8 cellular contexts compared by ENCODE assay signal in the genomic region with DNA sequence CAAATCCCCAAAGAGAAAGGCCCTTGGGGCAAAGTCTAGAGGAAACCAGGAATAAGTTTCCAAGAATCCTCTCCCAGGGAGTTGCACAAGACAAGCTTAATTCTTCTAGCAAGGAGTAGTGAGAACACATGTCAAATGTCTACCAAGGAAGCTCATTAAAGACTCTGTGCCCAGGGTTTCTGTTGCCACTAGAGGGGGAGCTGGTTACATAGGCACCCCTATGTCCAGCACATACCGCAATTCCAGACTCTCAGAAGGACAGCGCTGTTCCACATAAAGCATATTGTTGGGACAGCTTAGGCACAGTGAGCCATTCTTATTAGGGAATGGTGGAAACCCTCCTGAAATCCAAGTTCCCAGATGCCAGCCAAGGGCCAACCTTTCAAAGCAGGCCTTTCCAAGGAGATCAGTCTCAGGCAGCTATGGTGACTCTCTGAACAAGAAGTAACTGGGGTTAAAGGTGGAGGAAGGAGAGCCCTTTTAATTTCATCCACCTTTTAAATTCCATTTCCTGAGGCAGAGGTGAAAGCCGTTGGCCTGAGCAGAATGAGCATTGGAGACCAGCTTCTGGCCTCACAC.
DNase-seq lines count a peak whose midpoint lies in the region; ATAC-seq and TF ChIP-seq lines count a peak whose summit lies in the region.

No MANE protein-coding gene starts in this region.

- H4K20me1 ChIP-seq in MM.1S (ENCODE audit: insufficient read depth, low read length): no peaks in the 10 kb centered on the region

- in situ Hi-C loops in T47D (cut with HindIII; ENCODE audit: low pct_unique_long_range_greater_than_20kb, low sequenced_read_pairs): no loop called here

- no peaks in the 10 kb centered on the region for H3K27me3 ChIP-seq in MM.1S (replicated peaks; ENCODE audit: insufficient read depth, low read length)
- no peaks in the 10 kb centered on the region for H3K27me3 ChIP-seq in left lung

- H3K27ac ChIP-seq in MM.1S (ENCODE audit: low read length) (no peak overlapping the region), left lung (no peak overlapping the region)

- no peak overlapping the region for H3K9ac ChIP-seq in MM.1S (ENCODE audit: low read length)

- no peaks in the 10 kb centered on the region for H3K27me3 Mint-ChIP-seq in activated naive CD8-positive, alpha-beta T cell treated with anti-CD3 and anti-CD28 coated beads, Interleukin-2, amount 50 U/mL, for 24 hours
- H3K27me3 Mint-ChIP-seq in effector memory CD8-positive, alpha-beta T cell: peaks cover 3 to 22% of the 10 kb centered on the region in 2 donors

- no peak overlapping the region for H3K27ac Mint-ChIP-seq in activated naive CD8-positive, alpha-beta T cell treated with anti-CD3 and anti-CD28 coated beads, Interleukin-2, amount 50 U/mL, for 24 hours
- H3K27ac Mint-ChIP-seq in effector memory CD8-positive, alpha-beta T cell: no peak overlapping the region

- no peak overlapping the region for H3K4me2 ChIP-seq in MM.1S (ENCODE audit: low read depth, low read length)

- H3K4me3 ChIP-seq in MM.1S (ENCODE audit: low read length) (no peak overlapping the region), left lung (no peak overlapping the region)

- ATAC-seq in left lung: peak; percentile 44
- no peak for ATAC-seq in activated naive CD8-positive, alpha-beta T cell treated with anti-CD3 and anti-CD28 coated beads, Interleukin-2, amount 50 U/mL, for 24 hours
- ATAC-seq in GM18502 (IDR thresholded peaks at IDR 0.05; ENCODE audit: poor library complexity, unreplicated experiment): no peak
- no peak for ATAC-seq in effector memory CD8-positive, alpha-beta T cell (replicated peaks)

- intact Hi-C loops in left lung (cut with DNase I): no loop called here

- peaks cover 2% of the 10 kb centered on the region for H3K36me3 Mint-ChIP-seq in activated naive CD8-positive, alpha-beta T cell treated with anti-CD3 and anti-CD28 coated beads, Interleukin-2, amount 50 U/mL, for 24 hours (ENCODE audit: low read depth)
- H3K36me3 Mint-ChIP-seq in effector memory CD8-positive, alpha-beta T cell (ENCODE audit: insufficient read depth): no peaks in the 10 kb centered on the region

- DNase-seq in DMS114 treated with DMSO at 0.1 percent for 48 hours (lab: John Stamatoyannopoulos, UW; ENCODE audit: unreplicated experiment): peak; percentile 53
- no peak for DNase-seq in MM.1S
- DNase-seq in T47D (ENCODE audit: low read depth in 1 of 2, low spot score in 1 of 2): peak; percentile 48 to 77
- no peak for DNase-seq in left lung
- no peak for DNase-seq in activated naive CD8-positive, alpha-beta T cell treated with anti-CD3 and anti-CD28 coated beads, Interleukin-2, amount 50 U/mL, for 24 hours
- no peak for DNase-seq in kidney glomerular epithelial cell (lab: John Stamatoyannopoulos, UW)
- no peak for DNase-seq in effector memory CD8-positive, alpha-beta T cell

- H3K9me3 ChIP-seq in MM.1S (replicated peaks; ENCODE audit: insufficient read depth, low read length): no peaks in the 10 kb centered on the region
- H3K9me3 ChIP-seq in left lung: no peaks in the 10 kb centered on the region

- no peaks in the 10 kb centered on the region for H3K79me2 ChIP-seq in MM.1S (ENCODE audit: low read length)

- no peaks in the 10 kb centered on the region for H3K9me2 ChIP-seq in MM.1S (replicated peaks; ENCODE audit: insufficient read depth, low read length)

- no peaks in the 10 kb centered on the region for H3K4me1 ChIP-seq in MM.1S (ENCODE audit: low read length)
- H3K4me1 ChIP-seq in left lung: no peaks in the 10 kb centered on the region

- H3K4me1 Mint-ChIP-seq in activated naive CD8-positive, alpha-beta T cell treated with anti-CD3 and anti-CD28 coated beads, Interleukin-2, amount 50 U/mL, for 24 hours: peaks cover 11% of the 10 kb centered on the region
- no peaks in the 10 kb centered on the region for H3K4me1 Mint-ChIP-seq in effector memory CD8-positive, alpha-beta T cell (ENCODE audit: low read depth in 2 of 2)

- no peak overlapping the region for H3K4me3 Mint-ChIP-seq in activated naive CD8-positive, alpha-beta T cell treated with anti-CD3 and anti-CD28 coated beads, Interleukin-2, amount 50 U/mL, for 24 hours
- H3K4me3 Mint-ChIP-seq in effector memory CD8-positive, alpha-beta T cell: no peak overlapping the region

- H3K9me3 Mint-ChIP-seq in activated naive CD8-positive, alpha-beta T cell treated with anti-CD3 and anti-CD28 coated beads, Interleukin-2, amount 50 U/mL, for 24 hours: peaks cover 2% of the 10 kb centered on the region
- peaks cover 0 to under 1% of the 10 kb centered on the region in 2 donors for H3K9me3 Mint-ChIP-seq in effector memory CD8-positive, alpha-beta T cell

- H3F3A ChIP-seq in MM.1S (ENCODE audit: insufficient read depth, low read length): no peaks in the 10 kb centered on the region

- peak; percentile 36 for TF ChIP-seq CTCF in MM.1S (IDR thresholded peaks at IDR 0.05; ENCODE audit: low read length)
- peak; percentile 8 to 17 for TF ChIP-seq CTCF in left lung (IDR thresholded peaks at IDR 0.05)

- no peaks in the 10 kb centered on the region for H3K36me3 ChIP-seq in MM.1S (replicated peaks; ENCODE audit: insufficient read depth, low read length)
- H3K36me3 ChIP-seq in left lung: no peaks in the 10 kb centered on the region

- H2AFZ ChIP-seq in MM.1S (ENCODE audit: low read length): no peak overlapping the region

Comparison
In these comparisons a context has a peak if more than half of its experiments do, and no peak if none do; other contexts are left out.
1. DNase-seq: peak in DMS114 treated with DMSO at 0.1 percent for 48 hours (single experiment) and T47D (2 of 2); none in MM.1S (single experiment), left lung (0 of 2), activated naive CD8-positive, alpha-beta T cell treated with anti-CD3 and anti-CD28 coated beads, Interleukin-2, amount 50 U/mL, for 24 hours (single experiment), kidney glomerular epithelial cell (single experiment) and effector memory CD8-positive, alpha-beta T cell (0 of 3).